ENCODE assay signal across 12 cellular contexts in genomic region chr16:50635505-50636392, GRCh38. TPM values are rescaled to one million over a fixed set of nuclear protein-coding genes. Genes with fewer than 3 reads are reported as not detected.
DNase-seq lines count a peak whose midpoint lies in the region; ATAC-seq and TF ChIP-seq lines count a peak whose summit lies in the region.
"Had no signal": no experiment of that assay in that cellular context is flagged by ENCODE, and none has a peak within 500 bp of the region (broad histone marks: within the 10 kb centered on the region; RNA-seq: fewer than 3 reads in every experiment).

No MANE protein-coding gene starts in this region.

- H3K27me3 Mint-ChIP-seq in activated CD8-positive, alpha-beta T cell treated with anti-CD3 and anti-CD28 coated beads for 36 hours, result no peaks in the 10 kb centered on the region

- no peak overlapping the region for H3K4me3 Mint-ChIP-seq in activated CD8-positive, alpha-beta T cell treated with anti-CD3 and anti-CD28 coated beads for 36 hours

- H3K4me1 Mint-ChIP-seq in activated CD8-positive, alpha-beta T cell treated with anti-CD3 and anti-CD28 coated beads for 36 hours (ENCODE audit: low read depth), result peaks cover 2% of the 10 kb centered on the region

- peak; percentile 79 for ATAC-seq in activated CD8-positive, alpha-beta T cell treated with anti-CD3 and anti-CD28 coated beads for 36 hours
- ATAC-seq in GM21576 (IDR thresholded peaks at IDR 0.05; ENCODE audit: unreplicated experiment) (no peak), HG03159 (IDR thresholded peaks at IDR 0.05; ENCODE audit: unreplicated experiment) (no peak)

- intact Hi-C loops in activated CD8-positive, alpha-beta T cell treated with anti-CD3 and anti-CD28 coated beads for 36 hours (cut with micrococcal nuclease), result no loop called here

- no peak overlapping the region for H3K27ac Mint-ChIP-seq in activated CD8-positive, alpha-beta T cell treated with anti-CD3 and anti-CD28 coated beads for 36 hours

- CTCF ChIA-PET in activated CD8-positive, alpha-beta T cell treated with anti-CD3 and anti-CD28 coated beads for 36 hours (lab: Charles Lee), result interaction anchor here (0.7 to 2.2 kb wide), 6 partner anchors 9 to 170 kb away, joined by 3 to 12 read pairs (median 3); no protein-coding TSS in a partner anchor

- no peaks in the 10 kb centered on the region for H3K36me3 Mint-ChIP-seq in activated CD8-positive, alpha-beta T cell treated with anti-CD3 and anti-CD28 coated beads for 36 hours (ENCODE audit: low read depth)

- peak; percentile 64 for DNase-seq in activated CD4-positive, alpha-beta T cell treated with anti-CD3 and anti-CD28 coated beads for 48 hours
- no peak for DNase-seq in activated CD4-positive, alpha-beta T cell treated with anti-CD3 and anti-CD28 coated beads, Interleukin-2, amount 50 U/mL, for 1 hour
- DNase-seq in Jurkat, Clone E6-1 (ENCODE audit: low read depth, low spot score), result peak; percentile 20
- DNase-seq in activated CD8-positive, alpha-beta T cell treated with anti-CD3 and anti-CD28 coated beads for 36 hours, result peak; percentile 60
- peak; percentile 57 for DNase-seq in stimulated activated CD4-positive, alpha-beta T cell treated with anti-CD3 and anti-CD28 coated beads, Interleukin-1b, Interleukin-23, amount 100 ng/mL, for 48 hours
- DNase-seq in amniotic stem cell (lab: John Stamatoyannopoulos, UW), result no peak
- DNase-seq: dorsolateral prefrontal cortex, foreskin fibroblast had no signal

- no peak for TF ChIP-seq CTCF in activated CD8-positive, alpha-beta T cell treated with anti-CD3 and anti-CD28 coated beads for 36 hours (IDR thresholded peaks at IDR 0.05)

- no peaks in the 10 kb centered on the region for H3K9me3 Mint-ChIP-seq in activated CD8-positive, alpha-beta T cell treated with anti-CD3 and anti-CD28 coated beads for 36 hours

- no peak overlapping the region for H3K4me3 ChIP-seq in Jurkat, Clone E6-1 (ENCODE audit: low read length)
- H3K4me3 ChIP-seq: dorsolateral prefrontal cortex, suprapubic skin had no signal

- POLR2A ChIA-PET in activated CD8-positive, alpha-beta T cell treated with anti-CD3 and anti-CD28 coated beads for 36 hours (lab: Charles Lee), result interaction anchor here (1.0 to 1.2 kb wide), 3 partner anchors 9 to 14 kb away, joined by 3 to 5 read pairs (median 4); no protein-coding TSS in a partner anchor

RNA-seq across cellular contexts. Expression of gene SNX20, which starts 45.4 kb away (rescaled TPM):
- not detected for polyA plus RNA-seq in Jurkat, Clone E6-1 (2012; ENCODE audit: insufficient read depth, insufficient read length)
- total RNA-seq in activated CD8-positive, alpha-beta T cell treated with anti-CD3 and anti-CD28 coated beads for 36 hours, result 10 to 100 TPM; 24.6 to 25.0 TPM
- total RNA-seq: G401 had no signal

RNA-seq across cellular contexts. Expression of gene NOD2, which starts 57.7 kb away (rescaled TPM):
- not detected for polyA plus RNA-seq in Jurkat, Clone E6-1 (2012; ENCODE audit: insufficient read depth, insufficient read length)
- 1 to 10 TPM; 1.1 to 1.6 TPM for total RNA-seq in activated CD8-positive, alpha-beta T cell treated with anti-CD3 and anti-CD28 coated beads for 36 hours
- total RNA-seq: G401 had no signal

Comparison
In these comparisons a context has a peak if more than half of its experiments do, and no peak if none do; other contexts are left out.
1. DNase-seq: peak in activated CD4-positive, alpha-beta T cell treated with anti-CD3 and anti-CD28 coated beads for 48 hours (single experiment), Jurkat, Clone E6-1 (single experiment), activated CD8-positive, alpha-beta T cell treated with anti-CD3 and anti-CD28 coated beads for 36 hours (single experiment) and stimulated activated CD4-positive, alpha-beta T cell treated with anti-CD3 and anti-CD28 coated beads, Interleukin-1b, Interleukin-23, amount 100 ng/mL, for 48 hours (single experiment); none in activated CD4-positive, alpha-beta T cell treated with anti-CD3 and anti-CD28 coated beads, Interleukin-2, amount 50 U/mL, for 1 hour (single experiment) and amniotic stem cell (single experiment).